ENCODE assay signal across 8 cellular contexts in the genomic region with DNA sequence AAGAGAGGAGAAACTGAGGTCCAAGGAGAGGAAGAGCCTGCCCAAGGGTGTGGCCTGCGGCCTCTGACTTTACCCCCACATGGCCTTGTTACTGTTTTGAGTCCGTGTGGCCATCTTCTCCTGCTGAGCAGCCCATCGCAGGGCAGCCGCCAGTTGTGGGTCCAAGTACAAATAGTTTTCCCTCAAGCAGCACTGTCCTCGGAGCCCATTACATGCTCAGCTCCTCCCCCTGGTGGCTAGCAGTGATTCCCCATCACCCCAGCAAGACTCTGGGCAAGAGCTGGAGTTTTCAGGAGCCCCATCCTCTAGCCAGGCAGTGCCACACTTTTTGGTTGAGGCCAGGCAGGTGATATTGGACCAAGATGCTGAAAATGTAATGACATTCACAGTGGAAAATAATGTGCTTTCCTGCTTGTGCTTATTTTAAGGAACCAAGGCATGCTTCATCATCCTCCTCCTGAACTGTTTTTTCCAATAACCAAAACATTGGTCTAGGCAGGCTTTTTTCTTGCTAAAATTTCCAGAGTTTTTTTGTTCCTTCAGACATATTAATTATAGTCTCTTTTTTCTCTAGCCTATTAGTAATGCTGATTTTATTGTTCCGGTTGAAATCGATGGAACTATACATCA. TPM values are rescaled to one million over a fixed set of nuclear protein-coding genes. Genes with fewer than 3 reads are reported as not detected.
DNase-seq lines count a peak whose midpoint lies in the region; ATAC-seq, FAIRE-seq and TF ChIP-seq lines count a peak whose summit lies in the region.

No MANE protein-coding gene starts in this region.

- 42 to 57% (median 51%) methylated on average over 7 of the region's 7 CpGs for WGBS in psoas muscle, 3 donors

- H3K4me1 ChIP-seq in SJCRH30 (peaks cover 28% of the 10 kb centered on the region), cardiac muscle cell (ENCODE audit: low read depth) (no peaks in the 10 kb centered on the region), psoas muscle (peaks cover 19% of the 10 kb centered on the region)

- DNase-seq in 8988T (peak; percentile 74), GM12892 (ENCODE audit: insufficient read length) (peak; percentile 42), SJCRH30 (peak; percentile 42 to 65), cardiac muscle cell (ENCODE audit: low read depth in 1 of 2, low spot score in 1 of 2) (peak; percentile 71 to 83), psoas muscle (peak; percentile 64), middle frontal gyrus (ENCODE audit: extremely low spot score, low spot score) (no peak)
- peak; percentile 56 for DNase-seq in activated naive CD4-positive, alpha-beta T cell treated with Interleukin-2 at 50 U/mL for 16 hours

- H3K4me3 ChIP-seq in SJCRH30 (no peak overlapping the region), cardiac muscle cell (no peak overlapping the region), psoas muscle (no peak overlapping the region)

- FAIRE-seq in GM12892 (lab: Jason Lieb, UNC), result peak; percentile 71

- no peaks in the 10 kb centered on the region for H3K36me3 ChIP-seq in SJCRH30
- no peaks in the 10 kb centered on the region for H3K36me3 ChIP-seq in cardiac muscle cell
- no peaks in the 10 kb centered on the region for H3K36me3 ChIP-seq in psoas muscle (ENCODE audit: insufficient read depth in 1 of 2, low read depth in 1 of 2)

- intact Hi-C loops in psoas muscle (cut with DNase I), result loop anchor here (2.0 kb wide), 2 partner anchors 111 to 113 kb away; no protein-coding TSS in a partner anchor

- ATAC-seq in HG03135 (IDR thresholded peaks at IDR 0.05; ENCODE audit: unreplicated experiment), result peak; percentile 85
- peak; percentile 56 to 75 (median 68) for ATAC-seq in psoas muscle

- no peaks in the 10 kb centered on the region for H3K9me3 ChIP-seq in SJCRH30 (replicated peaks)
- no peaks in the 10 kb centered on the region for H3K9me3 ChIP-seq in cardiac muscle cell (ENCODE audit: low read depth)
- H3K9me3 ChIP-seq in psoas muscle, result no peaks in the 10 kb centered on the region

- no peaks in the 10 kb centered on the region for H3K27me3 ChIP-seq in SJCRH30
- H3K27me3 ChIP-seq in cardiac muscle cell, result no peaks in the 10 kb centered on the region
- no peaks in the 10 kb centered on the region for H3K27me3 ChIP-seq in psoas muscle (ENCODE audit: insufficient read depth in 3 of 3, low read length in 2 of 3)

- H3K27ac ChIP-seq in SJCRH30, result no peak overlapping the region
- H3K27ac ChIP-seq in cardiac muscle cell, result no peak overlapping the region
- H3K27ac ChIP-seq in psoas muscle, result no peak overlapping the region

- TF ChIP-seq CTCF in cardiac muscle cell (IDR thresholded peaks at IDR 0.05; ENCODE audit: low read depth, low read length), result peak; percentile 95
- peak; percentile 68 for TF ChIP-seq CTCF in psoas muscle (IDR thresholded peaks at IDR 0.05)

- TF ChIP-seq POLR2A in GM12892 (IDR thresholded peaks at IDR 0.05; ENCODE audit: low read depth, low read length), result no peak

RNA-seq across cellular contexts. Expression of gene VILL, which starts 23.2 kb away (rescaled TPM):
- polyA plus RNA-seq in GM12892 (2012; ENCODE audit: missing spikeins), result 4.0 TPM
- 0.06 TPM in 1 of 2 replicates, not detected in the other for total RNA-seq in SJCRH30 (2014; rRNA removed; shearing (Covaris generic))
- total RNA-seq in cardiac muscle cell, result 2.5 and 3.4 TPM in 2 replicates
- polyA plus RNA-seq in cardiac muscle cell, result 0.75 and 2.1 TPM in 2 replicates
- 1 to 10 TPM in 1 of 4 donors, under 1 TPM in 3; 0.75 to 2.1 (median 0.87) TPM for total RNA-seq in psoas muscle
- polyA plus RNA-seq in psoas muscle, result 1 to 10 TPM in 1 of 3 donors, under 1 TPM in 2; 0.65 to 1.3 (median 0.96) TPM
